ENCODE assay signal across 2 cellular contexts in genomic region chr5:77318060-77318459, GRCh38.
TF ChIP-seq lines count a peak whose summit lies in the region.

No MANE protein-coding gene starts in this region.

TF ChIP-seq in HepG2, 621 proteins besides CTCF, POLR2A, EP300 and RAD21 (continued from another document):
- TF ChIP-seq MAFF (IDR thresholded peaks at IDR 0.05; ENCODE audit: low read depth, low read length) (peak; percentile 80), MAFK (conservative IDR thresholded peaks at IDR 0.05 in 1 of 2, IDR thresholded peaks at IDR 0.05 in 1 of 2; ENCODE audit: low read length in 2 of 2) (peak; percentile 83 to 92)
TF ChIP-seq in HepG2: peak in this region for 2.

TF ChIP-seq in H1, 55 proteins besides CTCF, POLR2A, EP300 and RAD21:
- TF ChIP-seq TAF7 (optimal IDR thresholded peaks at IDR 0.05; ENCODE audit: borderline replicate concordance, low read depth, low read length) (no peak), MAFK (IDR thresholded peaks at IDR 0.05; ENCODE audit: low read depth, low read length) (peak; percentile 6; the same call in 1 of the 2 replicates), CBX5 (IDR thresholded peaks at IDR 0.05; ENCODE audit: low read depth, low read length) (no peak), CTBP2 (IDR thresholded peaks at IDR 0.05; ENCODE audit: borderline replicate concordance, insufficient read depth, insufficient read length, low read length) (no peak), NANOG (IDR thresholded peaks at IDR 0.05; ENCODE audit: insufficient read depth, low read depth, low read length, poor library complexity, severe bottlenecking) (no peak), KDM1A (IDR thresholded peaks at IDR 0.05; ENCODE audit: borderline replicate concordance, low read length) (no peak)
- TF ChIP-seq, protein P1, sequence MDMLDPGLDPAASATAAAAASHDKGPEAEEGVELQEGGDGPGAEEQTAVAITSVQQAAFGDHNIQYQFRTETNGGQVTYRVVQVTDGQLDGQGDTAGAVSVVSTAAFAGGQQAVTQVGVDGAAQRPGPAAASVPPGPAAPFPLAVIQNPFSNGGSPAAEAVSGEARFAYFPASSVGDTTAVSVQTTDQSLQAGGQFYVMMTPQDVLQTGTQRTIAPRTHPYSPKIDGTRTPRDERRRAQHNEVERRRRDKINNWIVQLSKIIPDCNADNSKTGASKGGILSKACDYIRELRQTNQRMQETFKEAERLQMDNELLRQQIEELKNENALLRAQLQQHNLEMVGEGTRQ (IDR thresholded peaks at IDR 0.05; ENCODE audit: low read length): no peak
TF ChIP-seq in H1: peak in this region for 1.
